1 cellular context compared by ENCODE assay signal in the genomic region with DNA sequence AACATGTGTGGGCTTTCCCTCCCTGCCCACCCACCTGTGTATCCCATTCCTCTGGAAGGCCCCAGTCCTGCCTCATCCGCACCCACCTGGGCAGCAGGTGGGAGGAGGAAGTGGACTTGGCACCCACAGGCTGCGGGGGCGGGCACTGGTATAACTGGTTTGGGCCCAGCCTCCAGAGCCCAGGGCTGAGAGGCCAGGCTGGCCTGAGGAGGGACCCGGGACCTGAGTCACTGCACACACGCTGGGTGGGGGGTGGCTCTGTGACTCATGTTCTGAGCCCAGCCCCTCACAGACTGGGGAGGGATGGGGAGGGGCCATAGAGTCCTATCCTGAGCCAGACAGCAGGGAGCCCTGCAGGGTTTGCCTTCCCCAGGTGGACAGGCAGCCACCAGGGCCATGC.
A peak's percentile ranks its signal among the peaks of the same experiment; 100 is the strongest.
TF ChIP-seq lines count a peak whose summit lies in the region.

No MANE protein-coding gene starts in this region.

TF ChIP-seq in K562, 482 proteins besides CTCF, POLR2A, EP300 and RAD21 (continued from another document):
- TF ChIP-seq, protein P1, sequence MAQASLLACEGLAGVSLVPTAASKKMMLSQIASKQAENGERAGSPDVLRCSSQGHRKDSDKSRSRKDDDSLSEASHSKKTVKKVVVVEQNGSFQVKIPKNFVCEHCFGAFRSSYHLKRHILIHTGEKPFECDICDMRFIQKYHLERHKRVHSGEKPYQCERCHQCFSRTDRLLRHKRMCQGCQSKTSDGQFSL (CRISPR knock-in tag; IDR thresholded peaks at IDR 0.05): peak; percentile 68; the same call in 1 of the 2 replicates
- TF ChIP-seq, protein P1 (tag; IDR thresholded peaks at IDR 0.05): 0 out of 4 replicates have a peak, but pooled peaks of 1 of the 2 experiments have one; percentile 31
- TF ChIP-seq RBM15 (IDR thresholded peaks at IDR 0.05; ENCODE audit: insufficient read depth, low read length) (no peak), FOS (IDR thresholded peaks at IDR 0.05; ENCODE audit: extremely low read depth, insufficient read length) (peak; percentile 40), LARP7 (IDR thresholded peaks at IDR 0.05) (no peak), ARID1B (IDR thresholded peaks at IDR 0.05) (peak; percentile 58), CBFB (CRISPR knock-in tag; IDR thresholded peaks at IDR 0.05) (no peak), CREM (IDR thresholded peaks at IDR 0.05; ENCODE audit: low read depth) (peak; percentile 38; the same call in 1 of the 2 replicates), EGR1 (conservative IDR thresholded peaks at IDR 0.05) (peak; percentile 87), RBBP5 (IDR thresholded peaks at IDR 0.05; ENCODE audit: borderline replicate concordance, insufficient read depth, low read length, poor library complexity, severe bottlenecking) (peak; percentile 35), FOSL1 (tag; conservative IDR thresholded peaks at IDR 0.05) (peak; percentile 77), MXI1 (IDR thresholded peaks at IDR 0.05; ENCODE audit: low read depth, low read length) (no peak), NFIC (IDR thresholded peaks at IDR 0.05) (0 out of 2 replicates have a peak, but pooled peaks have one; percentile 9), MIER1 (IDR thresholded peaks at IDR 0.05; ENCODE audit: low read depth) (no peak), HNRNPL (IDR thresholded peaks at IDR 0.05; ENCODE audit: low read depth, low read length) (peak; percentile 19; the same call in 1 of the 2 replicates), CREB1 (IDR thresholded peaks at IDR 0.05) (0 out of 2 replicates have a peak, but pooled peaks have one; percentile 40), CREB1 (CRISPR knock-in tag; IDR thresholded peaks at IDR 0.05) (no peak), SRSF9 (IDR thresholded peaks at IDR 0.05; ENCODE audit: borderline replicate concordance, low read depth, low read length) (no peak), ZBTB7A (IDR thresholded peaks at IDR 0.05; ENCODE audit: borderline replicate concordance, control insufficient read depth, low read depth, low read length) (peak; percentile 94), SMARCA4 (IDR thresholded peaks at IDR 0.05) (peak; percentile 39; the same call in 1 of the 2 replicates), RBM25 (IDR thresholded peaks at IDR 0.05; ENCODE audit: low read depth, low read length, severe bottlenecking) (no peak), SMARCE1 (IDR thresholded peaks at IDR 0.05) (peak; percentile 56; the same call in 1 of the 2 replicates), GATA2 (CRISPR knock-in tag; IDR thresholded peaks at IDR 0.05) (no peak), ZFX (CRISPR knock-in tag; IDR thresholded peaks at IDR 0.05) (no peak), JUN (IDR thresholded peaks at IDR 0.05; ENCODE audit: borderline replicate concordance, low read depth, low read length) (peak; percentile 74; the same call in 1 of the 2 replicates), JUN (CRISPR knock-in tag; IDR thresholded peaks at IDR 0.05; ENCODE audit: borderline replicate concordance) (peak; percentile 37; the same call in 1 of the 2 replicates), BRD9 (IDR thresholded peaks at IDR 0.05; ENCODE audit: low read depth, partially characterized antibody) (no peak)
- TF ChIP-seq, protein P2, sequence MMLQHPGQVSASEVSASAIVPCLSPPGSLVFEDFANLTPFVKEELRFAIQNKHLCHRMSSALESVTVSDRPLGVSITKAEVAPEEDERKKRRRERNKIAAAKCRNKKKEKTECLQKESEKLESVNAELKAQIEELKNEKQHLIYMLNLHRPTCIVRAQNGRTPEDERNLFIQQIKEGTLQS (IDR thresholded peaks at IDR 0.05): peak; percentile 76
- TF ChIP-seq, protein P2 (CRISPR knock-in tag; conservative IDR thresholded peaks at IDR 0.05): no peak
- TF ChIP-seq, protein P3, sequence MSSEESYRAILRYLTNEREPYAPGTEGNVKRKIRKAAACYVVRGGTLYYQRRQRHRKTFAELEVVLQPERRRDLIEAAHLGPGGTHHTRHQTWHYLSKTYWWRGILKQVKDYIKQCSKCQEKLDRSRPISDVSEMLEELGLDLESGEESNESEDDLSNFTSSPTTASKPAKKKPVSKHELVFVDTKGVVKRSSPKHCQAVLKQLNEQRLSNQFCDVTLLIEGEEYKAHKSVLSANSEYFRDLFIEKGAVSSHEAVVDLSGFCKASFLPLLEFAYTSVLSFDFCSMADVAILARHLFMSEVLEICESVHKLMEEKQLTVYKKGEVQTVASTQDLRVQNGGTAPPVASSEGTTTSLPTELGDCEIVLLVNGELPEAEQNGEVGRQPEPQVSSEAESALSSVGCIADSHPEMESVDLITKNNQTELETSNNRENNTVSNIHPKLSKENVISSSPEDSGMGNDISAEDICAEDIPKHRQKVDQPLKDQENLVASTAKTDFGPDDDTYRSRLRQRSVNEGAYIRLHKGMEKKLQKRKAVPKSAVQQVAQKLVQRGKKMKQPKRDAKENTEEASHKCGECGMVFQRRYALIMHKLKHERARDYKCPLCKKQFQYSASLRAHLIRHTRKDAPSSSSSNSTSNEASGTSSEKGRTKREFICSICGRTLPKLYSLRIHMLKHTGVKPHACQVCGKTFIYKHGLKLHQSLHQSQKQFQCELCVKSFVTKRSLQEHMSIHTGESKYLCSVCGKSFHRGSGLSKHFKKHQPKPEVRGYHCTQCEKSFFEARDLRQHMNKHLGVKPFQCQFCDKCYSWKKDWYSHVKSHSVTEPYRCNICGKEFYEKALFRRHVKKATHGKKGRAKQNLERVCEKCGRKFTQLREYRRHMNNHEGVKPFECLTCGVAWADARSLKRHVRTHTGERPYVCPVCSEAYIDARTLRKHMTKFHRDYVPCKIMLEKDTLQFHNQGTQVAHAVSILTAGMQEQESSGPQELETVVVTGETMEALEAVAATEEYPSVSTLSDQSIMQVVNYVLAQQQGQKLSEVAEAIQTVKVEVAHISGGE (CRISPR knock-in tag; IDR thresholded peaks at IDR 0.05): 0 out of 6 replicates have a peak, but pooled peaks of 1 of the 3 experiments have one; percentile 30
- TF ChIP-seq, protein P4, sequence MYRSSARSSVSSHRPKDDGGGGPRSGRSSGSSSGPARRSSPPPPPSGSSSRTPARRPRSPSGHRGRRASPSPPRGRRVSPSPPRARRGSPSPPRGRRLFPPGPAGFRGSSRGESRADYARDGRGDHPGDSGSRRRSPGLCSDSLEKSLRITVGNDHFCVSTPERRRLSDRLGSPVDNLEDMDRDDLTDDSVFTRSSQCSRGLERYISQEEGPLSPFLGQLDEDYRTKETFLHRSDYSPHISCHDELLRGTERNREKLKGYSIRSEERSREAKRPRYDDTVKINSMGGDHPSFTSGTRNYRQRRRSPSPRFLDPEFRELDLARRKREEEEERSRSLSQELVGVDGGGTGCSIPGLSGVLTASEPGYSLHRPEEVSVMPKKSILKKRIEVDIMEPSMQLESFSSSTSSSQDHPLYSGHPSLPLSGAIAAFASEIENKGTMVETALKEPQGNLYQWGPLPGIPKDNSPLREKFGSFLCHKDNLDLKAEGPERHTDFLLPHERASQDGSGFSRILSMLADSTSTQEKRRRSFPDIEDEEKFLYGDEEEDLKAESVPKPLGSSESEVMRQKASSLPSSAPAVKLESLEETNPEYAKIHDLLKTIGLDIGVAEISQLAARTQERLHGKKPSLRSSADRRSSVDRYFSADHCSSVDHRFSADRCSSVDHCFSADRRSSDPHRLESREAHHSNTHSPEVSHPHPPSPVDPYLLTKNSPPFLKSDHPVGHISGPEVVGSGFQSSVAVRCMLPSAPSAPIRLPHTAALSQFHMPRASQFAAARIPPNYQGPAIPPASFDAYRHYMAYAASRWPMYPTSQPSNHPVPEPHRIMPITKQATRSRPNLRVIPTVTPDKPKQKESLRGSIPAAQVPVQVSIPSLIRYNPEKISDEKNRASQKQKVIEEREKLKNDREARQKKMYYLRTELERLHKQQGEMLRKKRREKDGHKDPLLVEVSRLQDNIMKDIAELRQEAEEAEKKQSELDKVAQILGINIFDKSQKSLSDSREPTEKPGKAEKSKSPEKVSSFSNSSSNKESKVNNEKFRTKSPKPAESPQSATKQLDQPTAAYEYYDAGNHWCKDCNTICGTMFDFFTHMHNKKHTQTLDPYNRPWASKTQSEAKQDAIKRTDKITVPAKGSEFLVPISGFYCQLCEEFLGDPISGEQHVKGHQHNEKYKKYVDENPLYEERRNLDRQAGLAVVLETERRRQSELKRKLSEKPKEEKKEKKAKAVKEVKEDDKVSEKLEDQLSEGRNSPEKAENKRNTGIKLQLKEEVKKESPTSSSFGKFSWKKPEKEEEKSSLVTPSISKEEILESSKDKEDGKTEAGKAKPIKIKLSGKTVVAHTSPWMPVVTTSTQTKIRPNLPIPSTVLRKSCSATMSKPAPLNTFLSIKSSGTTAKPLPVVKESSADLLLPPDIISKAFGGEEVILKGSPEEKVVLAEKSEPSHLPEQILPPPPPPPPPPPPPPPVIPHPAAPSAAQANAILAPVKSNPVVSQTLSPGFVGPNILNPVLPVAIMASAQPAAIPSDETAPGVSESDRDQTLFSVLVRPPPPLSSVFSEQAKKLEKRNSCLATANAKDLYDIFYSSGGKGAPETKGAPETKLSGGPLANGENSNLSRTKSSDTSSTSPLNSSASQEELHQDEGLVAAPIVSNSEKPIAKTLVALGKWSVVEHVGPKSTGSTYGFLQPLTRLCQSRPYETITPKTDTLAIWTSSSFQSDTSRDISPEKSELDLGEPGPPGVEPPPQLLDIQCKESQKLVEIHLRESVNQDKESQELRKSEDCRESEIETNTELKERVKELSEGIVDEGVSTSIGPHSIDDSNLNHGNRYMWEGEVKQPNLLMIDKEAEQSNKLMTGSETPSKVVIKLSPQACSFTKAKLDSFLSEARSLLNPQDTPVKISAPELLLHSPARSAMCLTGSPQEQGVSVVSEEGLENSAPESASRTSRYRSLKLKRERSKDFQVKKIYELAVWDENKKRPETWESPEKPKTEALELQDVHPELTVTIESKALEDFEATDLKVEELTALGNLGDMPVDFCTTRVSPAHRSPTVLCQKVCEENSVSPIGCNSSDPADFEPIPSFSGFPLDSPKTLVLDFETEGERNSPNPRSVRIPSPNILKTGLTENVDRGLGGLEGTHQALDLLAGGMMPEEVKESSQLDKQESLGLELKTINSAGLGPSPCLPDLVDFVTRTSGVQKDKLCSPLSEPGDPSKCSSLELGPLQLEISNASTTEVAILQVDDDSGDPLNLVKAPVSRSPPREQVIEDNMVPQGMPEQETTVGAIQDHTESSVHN (IDR thresholded peaks at IDR 0.05; ENCODE audit: borderline replicate concordance in 1 of 2, low read depth in 1 of 2): no peak
- TF ChIP-seq, protein P5, sequence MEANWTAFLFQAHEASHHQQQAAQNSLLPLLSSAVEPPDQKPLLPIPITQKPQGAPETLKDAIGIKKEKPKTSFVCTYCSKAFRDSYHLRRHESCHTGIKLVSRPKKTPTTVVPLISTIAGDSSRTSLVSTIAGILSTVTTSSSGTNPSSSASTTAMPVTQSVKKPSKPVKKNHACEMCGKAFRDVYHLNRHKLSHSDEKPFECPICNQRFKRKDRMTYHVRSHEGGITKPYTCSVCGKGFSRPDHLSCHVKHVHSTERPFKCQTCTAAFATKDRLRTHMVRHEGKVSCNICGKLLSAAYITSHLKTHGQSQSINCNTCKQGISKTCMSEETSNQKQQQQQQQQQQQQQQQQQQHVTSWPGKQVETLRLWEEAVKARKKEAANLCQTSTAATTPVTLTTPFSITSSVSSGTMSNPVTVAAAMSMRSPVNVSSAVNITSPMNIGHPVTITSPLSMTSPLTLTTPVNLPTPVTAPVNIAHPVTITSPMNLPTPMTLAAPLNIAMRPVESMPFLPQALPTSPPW (CRISPR knock-in tag; IDR thresholded peaks at IDR 0.05): peak; percentile 66
- TF ChIP-seq, protein P6, sequence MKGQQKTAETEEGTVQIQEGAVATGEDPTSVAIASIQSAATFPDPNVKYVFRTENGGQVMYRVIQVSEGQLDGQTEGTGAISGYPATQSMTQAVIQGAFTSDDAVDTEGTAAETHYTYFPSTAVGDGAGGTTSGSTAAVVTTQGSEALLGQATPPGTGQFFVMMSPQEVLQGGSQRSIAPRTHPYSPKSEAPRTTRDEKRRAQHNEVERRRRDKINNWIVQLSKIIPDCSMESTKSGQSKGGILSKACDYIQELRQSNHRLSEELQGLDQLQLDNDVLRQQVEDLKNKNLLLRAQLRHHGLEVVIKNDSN (CRISPR knock-in tag; IDR thresholded peaks at IDR 0.05): no peak
